ENCODE assay signal across 8 cellular contexts in genomic region chr3:160686955-160687535, GRCh38. TPM values are rescaled to one million over a fixed set of nuclear protein-coding genes. Genes with fewer than 3 reads are reported as not detected.
DNase-seq lines count a peak whose midpoint lies in the region; ATAC-seq and TF ChIP-seq lines count a peak whose summit lies in the region.

No MANE protein-coding gene starts in this region.

- TF ChIP-seq CTCF in GM12865 (IDR thresholded peaks at IDR 0.05; ENCODE audit: insufficient read depth, low read depth, low read length, missing control alignments): peak; percentile 7
- no peak for TF ChIP-seq CTCF in omental fat pad (IDR thresholded peaks at IDR 0.05)

- no peaks in the 10 kb centered on the region for H3K27me3 ChIP-seq in endocrine pancreas (ENCODE audit: control insufficient read depth, insufficient read depth, low read length)

- H3K4me3 ChIP-seq in GM12865 (ENCODE audit: low read depth, low read length) (no peak overlapping the region), endocrine pancreas (ENCODE audit: control insufficient read depth, insufficient read depth, low read length) (peak overlapping the region; percentile 10)

- no peak overlapping the region for H3K9ac ChIP-seq in endocrine pancreas (ENCODE audit: control insufficient read depth, insufficient read depth, low read length)

- H3K9me3 ChIP-seq in endocrine pancreas (ENCODE audit: control insufficient read depth, low read length): no peaks in the 10 kb centered on the region

- no peaks in the 10 kb centered on the region for H3K36me3 ChIP-seq in endocrine pancreas (ENCODE audit: control insufficient read depth, insufficient read depth, low read length)

- DNase-seq in A172 (ENCODE audit: low spot score): peak; percentile 31
- peak; percentile 33 for DNase-seq in GM12865 (ENCODE audit: low read depth)
- DNase-seq in NCI-H146 (lab: John Stamatoyannopoulos, UW): peak; percentile 50
- no peak for DNase-seq in caudate nucleus (lab: John Stamatoyannopoulos, UW)
- DNase-seq in omental fat pad (ENCODE audit: low spot score): no peak
- no peak for DNase-seq in NCI-H345 treated with DMSO at 0.1 percent for 48 hours (lab: John Stamatoyannopoulos, UW; ENCODE audit: unreplicated experiment)
- DNase-seq in globus pallidus (ENCODE audit: low spot score): no peak

- H3K4me1 ChIP-seq in endocrine pancreas (ENCODE audit: control insufficient read depth, insufficient read depth, low read length): no peaks in the 10 kb centered on the region

- no peak for ATAC-seq in omental fat pad (ENCODE audit: low FRiP score)

- H3K27ac ChIP-seq in caudate nucleus (ENCODE audit: low read depth, low read length): no peak overlapping the region

RNA-seq across cellular contexts. Expression of gene ARL14, which starts 10.1 kb away (rescaled TPM):
- 0.21 and 0.43 TPM in 2 replicates for total RNA-seq in A172 (2014; rRNA removed; shearing (Covaris generic))
- not detected for total RNA-seq in omental fat pad

Comparison
In these comparisons a context has a peak if more than half of its experiments do, and no peak if none do; other contexts are left out.
1. DNase-seq: peak in A172 (single experiment), GM12865 (single experiment) and NCI-H146 (single experiment); none in caudate nucleus (0 of 61), omental fat pad (single experiment), NCI-H345 treated with DMSO at 0.1 percent for 48 hours (single experiment) and globus pallidus (single experiment).